ENCODE assay signal across 24 cellular contexts in genomic region chr2:8802741-8803140, GRCh38.
"Had no signal": no experiment of that assay in that cellular context is flagged by ENCODE, and none has a peak within 500 bp of the region (broad histone marks: within the 10 kb centered on the region; RNA-seq: fewer than 3 reads in every experiment).

No MANE protein-coding gene starts in this region.

- H3K9me3 ChIP-seq: gastroesophageal sphincter, heart left ventricle, right lobe of liver, thoracic aorta, tibial nerve, vagina had no signal

- ATAC-seq: effector memory CD8-positive, alpha-beta T cell; esophagus mucosa; gastroesophageal sphincter; heart left ventricle; left lobe of liver; naive thymus-derived CD4-positive, alpha-beta T cell; right lobe of liver; stimulated activated naive B cell treated with anti-CD40 and anti-IgM and Interleukin-4, amounts not matched to agents 10 μg/mL and 1 μg/mL and 100 μg/mL, for 72 hours had no signal

- H3K27ac ChIP-seq: coronary artery, gastroesophageal sphincter, right lobe of liver, thoracic aorta, tibial nerve, vagina had no signal

- H3K4me3 ChIP-seq: coronary artery, gastroesophageal sphincter, heart left ventricle, right lobe of liver, thoracic aorta, tibial nerve, vagina had no signal

- DNase-seq: dermis blood vessel endothelial cell; effector memory CD8-positive, alpha-beta T cell; foreskin fibroblast; heart left ventricle; hippocampal formation; kidney; mesenchymal stem cell; midbrain; naive thymus-derived CD4-positive, alpha-beta T cell; nucleus accumbens; posterior cingulate gyrus; retina; right lobe of liver; small intestine; stimulated activated CD4-positive, alpha-beta T cell treated with anti-CD3 and anti-CD28 coated beads, Interleukin-15, amount 100 ng/mL, for 24 hours; stimulated activated CD4-positive, alpha-beta T cell treated with anti-CD3 and anti-CD28 coated beads, Interleukin-2, amount 100 ng/mL, for 48 hours; stimulated activated naive B cell treated with anti-CD40 and anti-IgM and Interleukin-4, amounts not matched to agents 10 μg/mL and 1 μg/mL and 100 μg/mL, for 72 hours had no signal

- H3K27me3 ChIP-seq: gastroesophageal sphincter, heart left ventricle, right lobe of liver, tibial nerve, vagina had no signal

- H3K4me1 ChIP-seq: vagina had no signal
